13 cellular contexts compared by ENCODE assay signal in genomic region chr22:42207918-42208317, GRCh38.
"Had no signal": no experiment of that assay in that cellular context is flagged by ENCODE, and none has a peak within 500 bp of the region (broad histone marks: within the 10 kb centered on the region; RNA-seq: fewer than 3 reads in every experiment).

No MANE protein-coding gene starts in this region.

- H3K9me3 ChIP-seq: ovary, thoracic aorta had no signal

- H3K4me3 ChIP-seq: hepatocyte, neural progenitor cell, ovary, thoracic aorta had no signal

- H3K9me3 Mint-ChIP-seq: activated naive CD4-positive, alpha-beta T cell treated with anti-CD3 and anti-CD28 coated beads, Interleukin-2, amount 50 U/mL, for 24 hours; activated T-helper 2 cell treated with anti-CD3 and anti-CD28 coated beads, Interferon-gamma antibody, Interleukin-2, Interleukin-4, amounts not matched to agents 10 μg/mL and 5 μg/mL and 100 μg/mL, durations not matched to agents 14 hours and 24 hours and 36 hours; brain; dendritic cell treated with granulocyte-macrophage colony-stimulating factor and Interleukin-4, amounts not matched to agents 40 ng/mL and 50 ng/mL, for 4 days; neural progenitor cell; stimulated activated naive CD8-positive, alpha-beta T cell treated with anti-CD3 and anti-CD28 coated beads, Interleukin-15, amount 100 ng/mL, for 72 hours had no signal

- H3K27ac ChIP-seq: hepatocyte, neural progenitor cell, ovary, thoracic aorta had no signal

- H3K27me3 ChIP-seq: hepatocyte, neural progenitor cell, ovary had no signal

- H3K27ac Mint-ChIP-seq: brain; dendritic cell treated with granulocyte-macrophage colony-stimulating factor and Interleukin-4, amounts not matched to agents 40 ng/mL and 50 ng/mL, for 4 days; neural progenitor cell; stimulated activated naive CD8-positive, alpha-beta T cell treated with anti-CD3 and anti-CD28 coated beads, Interleukin-15, amount 100 ng/mL, for 72 hours had no signal

- H3K27me3 Mint-ChIP-seq: activated naive CD4-positive, alpha-beta T cell treated with anti-CD3 and anti-CD28 coated beads, Interleukin-2, amount 50 U/mL, for 24 hours; brain; dendritic cell treated with granulocyte-macrophage colony-stimulating factor and Interleukin-4, amounts not matched to agents 40 ng/mL and 50 ng/mL, for 4 days; stimulated activated naive CD8-positive, alpha-beta T cell treated with anti-CD3 and anti-CD28 coated beads, Interleukin-15, amount 100 ng/mL, for 72 hours had no signal

- ATAC-seq: left ventricle myocardium superior; stimulated activated naive CD8-positive, alpha-beta T cell treated with anti-CD3 and anti-CD28 coated beads, Interleukin-15, amount 100 ng/mL, for 72 hours had no signal

- H3K4me3 Mint-ChIP-seq: activated naive CD4-positive, alpha-beta T cell treated with anti-CD3 and anti-CD28 coated beads, Interleukin-2, amount 50 U/mL, for 24 hours; dendritic cell treated with granulocyte-macrophage colony-stimulating factor and Interleukin-4, amounts not matched to agents 40 ng/mL and 50 ng/mL, for 4 days; neural progenitor cell; stimulated activated naive CD8-positive, alpha-beta T cell treated with anti-CD3 and anti-CD28 coated beads, Interleukin-15, amount 100 ng/mL, for 72 hours had no signal

- H3K36me3 ChIP-seq: neural progenitor cell, ovary had no signal

- DNase-seq: amygdala; cerebellar nuclear complex; left ventricle myocardium superior; ovary; stimulated activated CD4-positive, alpha-beta T cell treated with anti-CD3 and anti-CD28 coated beads, Interleukin-4, amount 100 ng/mL, for 24 hours; stimulated activated naive CD8-positive, alpha-beta T cell treated with anti-CD3 and anti-CD28 coated beads, Interleukin-15, amount 100 ng/mL, for 72 hours had no signal

- H3K4me1 ChIP-seq: neural progenitor cell had no signal
